11 cellular contexts compared by ENCODE assay signal in the genomic region with DNA sequence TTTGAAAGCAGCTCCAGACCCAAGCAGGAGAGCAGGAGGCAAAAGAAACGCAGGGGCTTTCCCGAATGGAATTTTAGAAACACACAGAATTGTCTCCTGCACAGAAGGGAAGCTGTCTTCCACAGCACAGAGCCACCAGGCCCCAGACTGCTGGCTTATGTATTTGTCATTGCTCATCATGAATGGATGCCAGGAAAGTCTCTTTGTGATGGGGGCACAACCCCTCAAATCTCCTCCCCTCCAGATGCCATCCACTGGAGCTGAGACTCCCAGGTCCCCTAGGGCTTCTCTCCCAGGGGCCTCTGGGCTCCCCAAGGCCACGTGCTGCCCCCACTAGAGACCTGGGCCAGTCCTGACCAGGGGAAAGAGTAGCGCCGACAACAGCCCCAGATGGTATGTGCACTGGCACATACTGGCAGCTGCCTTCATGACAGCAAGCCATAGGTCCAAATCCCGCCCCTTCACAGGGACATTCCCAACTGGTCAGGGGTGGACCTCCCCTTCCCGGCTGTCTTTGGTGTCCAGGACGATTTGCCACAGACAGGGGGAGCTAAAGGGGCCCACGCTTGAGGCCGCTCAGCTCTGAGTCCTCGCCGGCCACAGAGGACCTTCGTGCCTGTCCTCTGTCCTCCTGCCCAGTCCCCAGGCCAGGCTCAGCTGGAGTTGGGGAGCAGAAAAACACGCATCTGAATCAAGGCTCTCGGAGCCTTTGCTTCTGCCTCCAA.
DNase-seq lines count a peak whose midpoint lies in the region; ATAC-seq and FAIRE-seq lines count a peak whose summit lies in the region.
"Had no signal": no experiment of that assay in that cellular context is flagged by ENCODE, and none has a peak within 500 bp of the region (broad histone marks: within the 10 kb centered on the region; RNA-seq: fewer than 3 reads in every experiment).

No MANE protein-coding gene starts in this region.

- no peak overlapping the region for H2BK5ac ChIP-seq in neuronal stem cell (ENCODE audit: low read length)

- peak overlapping the region; percentile 55 for H3K18ac ChIP-seq in neuronal stem cell (ENCODE audit: low read length)

- H3K9me3 ChIP-seq in NT2/D1 (ENCODE audit: insufficient read depth, low read length) (no peaks in the 10 kb centered on the region), neuronal stem cell (replicated peaks in 1 of 2; ENCODE audit: control insufficient read depth in 2 of 2, insufficient read depth in 1 of 2, low read depth in 1 of 2, low read length in 2 of 2) (no peaks in the 10 kb centered on the region)
- H3K9me3 ChIP-seq: esophagus squamous epithelium had no signal

- no peaks in the 10 kb centered on the region for H3K79me1 ChIP-seq in neuronal stem cell (ENCODE audit: low read depth, low read length)

- no peak overlapping the region for H3K14ac ChIP-seq in neuronal stem cell (ENCODE audit: low read length)

- peak overlapping the region; percentile 9 for H2AK5ac ChIP-seq in neuronal stem cell (ENCODE audit: low read depth, low read length)

- H3K27me3 ChIP-seq in NT2/D1 (ENCODE audit: insufficient read depth, insufficient read length) = no peaks in the 10 kb centered on the region
- H3K27me3 ChIP-seq in neuronal stem cell (ENCODE audit: control insufficient read depth in 3 of 3, insufficient read depth in 3 of 3, low read depth in 1 of 3, low read length in 3 of 3) = peaks cover 0 to 3% (median 0%) of the 10 kb centered on the region in 3 experiments

- H3K36me3 ChIP-seq in NT2/D1 (ENCODE audit: insufficient read depth, insufficient read length, low read length) (no peaks in the 10 kb centered on the region), neuronal stem cell (replicated peaks in 1 of 2; ENCODE audit: control insufficient read depth in 2 of 2, insufficient read depth in 2 of 2, low read length in 2 of 2) (no peaks in the 10 kb centered on the region)
- H3K36me3 ChIP-seq: esophagus squamous epithelium had no signal

- peak overlapping the region; percentile 38 for H3K9ac ChIP-seq in NT2/D1 (ENCODE audit: insufficient read length, low read depth)
- H3K9ac ChIP-seq in neuronal stem cell (ENCODE audit: low read depth, low read length, poor library complexity) = no peak overlapping the region

- H3K23ac ChIP-seq in neuronal stem cell (ENCODE audit: low read depth, low read length, poor library complexity) = no peak overlapping the region

- no peak for FAIRE-seq in frontal cortex (lab: Jason Lieb, UNC)
- no peak for FAIRE-seq in HTR-8/SVneo (lab: Jason Lieb, UNC)
- FAIRE-seq: G401.6 had no signal

- no CpG with 5 or more reads among the region's 15 CpGs for WGBS in neuronal stem cell (ENCODE audit: extremely low coverage in 2 of 2, insufficient read length in 2 of 2, insufficient replicate concordance in 1 of 2), 2 donors

- intact Hi-C loops in left colon (cut with DNase I, micrococcal nuclease) = loop anchor here in 1 of 2 donors (5.0 kb wide), 1 partner anchor 199 kb away; no protein-coding TSS in a partner anchor

- no peak overlapping the region for H2BK12ac ChIP-seq in neuronal stem cell (ENCODE audit: low read length)

- DNase-seq in Ammon's horn (ENCODE audit: low spot score) = peak; percentile 41
- no peak for DNase-seq in NT2/D1 (ENCODE audit: low read depth, low spot score)
- peak; percentile 41 to 43 for DNase-seq in frontal cortex (ENCODE audit: low spot score in 2 of 2)
- DNase-seq in neuronal stem cell (ENCODE audit: low spot score) = no peak
- no peak for DNase-seq in HTR-8/SVneo (ENCODE audit: insufficient read length, low spot score)
- no peak for DNase-seq in left colon
- no peak for DNase-seq in EL
- DNase-seq: esophagus squamous epithelium; stimulated activated naive B cell treated with anti-CD40 and anti-IgM and Interleukin-4, amounts not matched to agents 10 μg/mL and 1 μg/mL and 100 μg/mL, for 72 hours had no signal

- ATAC-seq in left colon = no peak
- ATAC-seq in GM18520 (IDR thresholded peaks at IDR 0.05; ENCODE audit: unreplicated experiment) = no peak

- H3K4ac ChIP-seq in neuronal stem cell (ENCODE audit: low read length) = no peak overlapping the region

- H2AFZ ChIP-seq in neuronal stem cell (ENCODE audit: low read length) = no peak overlapping the region

- no peak overlapping the region for H3K27ac ChIP-seq in neuronal stem cell (replicated peaks; ENCODE audit: low read length)
- H3K27ac ChIP-seq: esophagus squamous epithelium had no signal

- H3K4me3 ChIP-seq in NT2/D1 (ENCODE audit: insufficient read length, low read depth) (no peak overlapping the region), neuronal stem cell (ENCODE audit: low read length in 2 of 2) (no peak overlapping the region)
- H3K4me3 ChIP-seq: esophagus squamous epithelium had no signal

- no peak overlapping the region for H4K91ac ChIP-seq in neuronal stem cell (ENCODE audit: low read depth, low read length, poor library complexity)

- no peak overlapping the region for H2BK15ac ChIP-seq in neuronal stem cell (ENCODE audit: low read length)

- no peak overlapping the region for H2BK120ac ChIP-seq in neuronal stem cell (ENCODE audit: low read depth, low read length)

- no peak overlapping the region for H4K8ac ChIP-seq in neuronal stem cell (ENCODE audit: low read depth, low read length)

- H3K4me2 ChIP-seq in neuronal stem cell (ENCODE audit: insufficient read depth, low read length, poor library complexity, severe bottlenecking) = no peak overlapping the region

- H3K4me1 ChIP-seq in NT2/D1 (ENCODE audit: insufficient read depth, insufficient read length) (peaks cover 7% of the 10 kb centered on the region), neuronal stem cell (ENCODE audit: control insufficient read depth in 2 of 2, insufficient read depth in 1 of 2, low read depth in 1 of 2, low read length in 2 of 2) (peaks cover 5 to 16% of the 10 kb centered on the region in 2 donors)

Comparison
In these comparisons a context has a peak if more than half of its experiments do, and no peak if none do; other contexts are left out.
1. DNase-seq: peak in Ammon's horn (single experiment) and frontal cortex (2 of 2); none in NT2/D1 (single experiment), neuronal stem cell (single experiment), HTR-8/SVneo (single experiment), left colon (0 of 2) and EL (single experiment).